ENCODE assay signal across 21 cellular contexts in the genomic region with DNA sequence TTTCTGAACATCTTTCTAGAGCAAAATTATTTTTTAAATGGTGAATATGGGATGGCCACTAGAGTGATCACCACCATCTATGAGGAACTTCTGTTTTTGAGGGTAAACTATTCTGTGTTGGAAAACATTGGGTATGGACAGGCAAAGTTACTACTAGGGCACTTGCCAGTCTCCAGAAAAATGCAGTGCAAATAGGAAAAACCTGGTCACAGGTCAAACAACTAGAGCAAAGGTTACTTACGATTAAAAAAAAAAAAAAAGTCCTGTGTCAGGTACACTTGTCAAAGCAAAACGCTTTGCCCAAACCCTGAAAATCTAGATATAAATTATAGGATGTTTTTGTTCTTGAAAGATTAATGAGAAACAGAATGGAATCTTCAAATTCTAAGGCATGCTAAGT.
DNase-seq lines count a peak whose midpoint lies in the region; ATAC-seq, FAIRE-seq and TF ChIP-seq lines count a peak whose summit lies in the region.
"Had no signal": no experiment of that assay in that cellular context is flagged by ENCODE, and none has a peak within 500 bp of the region (broad histone marks: within the 10 kb centered on the region; RNA-seq: fewer than 3 reads in every experiment).

No MANE protein-coding gene starts in this region.

- DNase-seq in HepG2 (ENCODE audit: low spot score): no peak
- no peak for DNase-seq in dorsolateral prefrontal cortex
- DNase-seq in substantia nigra (lab: John Stamatoyannopoulos, UW): no peak
- no peak for DNase-seq in head of caudate nucleus
- no peak for DNase-seq in lower leg skin (ENCODE audit: low spot score in 2 of 2)
- DNase-seq: AML-193; Caco-2; Calu3; CD4-positive, alpha-beta T cell; CD8-positive, alpha-beta T cell; DMS79 treated with DMSO at 0.1 percent for 48 hours; GF-D8 had no signal

- 43% methylated on average over 2 of the region's 2 CpGs for WGBS in liver
- 2% methylated on average over 2 of the region's 2 CpGs for WGBS in HepG2 (ENCODE audit: low lambda C conversion rate)
- 56 to 59% methylated on average over 2 of the region's 2 CpGs for WGBS in lower leg skin, 2 donors

- no peak overlapping the region for H2AFZ ChIP-seq in HepG2 (ENCODE audit: low read length)

- H3K36me3 ChIP-seq in liver (ENCODE audit: control insufficient read depth in 4 of 4, insufficient read depth in 3 of 4, low read depth in 1 of 4, low read length in 3 of 4): no peaks in the 10 kb centered on the region
- H3K36me3 ChIP-seq in HepG2 (replicated peaks in 1 of 2; ENCODE audit: control insufficient read depth in 1 of 2, insufficient read depth in 2 of 2, low read length in 2 of 2): no peaks in the 10 kb centered on the region
- H3K36me3 ChIP-seq: BLaER1 treated with 17β-estradiol and CSF1 and Interleukin-3, amounts not matched to agents 10 nM and 100 nM had no signal

- H3K4me2 ChIP-seq in HepG2 (ENCODE audit: low read depth, low read length): no peak overlapping the region
- H3K4me2 ChIP-seq: A549; BLaER1 treated with 17β-estradiol and CSF1 and Interleukin-3, amounts not matched to agents 10 nM and 100 nM had no signal

- H3K4me1 ChIP-seq in liver (ENCODE audit: control insufficient read depth in 4 of 4, insufficient read depth in 4 of 4, low read length in 3 of 4): no peaks in the 10 kb centered on the region
- H3K4me1 ChIP-seq in HepG2 (ENCODE audit: insufficient read depth, low read length): no peaks in the 10 kb centered on the region
- H3K4me1 ChIP-seq: A549; BLaER1 treated with 17β-estradiol and CSF1 and Interleukin-3, amounts not matched to agents 10 nM and 100 nM; Caco-2 had no signal

- TF ChIP-seq RAD21 in liver (IDR thresholded peaks at IDR 0.05) (no peak), HepG2 (CRISPR knock-in tag; IDR thresholded peaks at IDR 0.05) (no peak)

- POLR2A ChIA-PET in HepG2 (lab: Yijun Ruan, JAX): no interaction called here

- H3K4me3 ChIP-seq in liver (ENCODE audit: low read depth in 1 of 3, low read length in 3 of 3) (no peak overlapping the region), HepG2 (replicated peaks in 1 of 3; ENCODE audit: insufficient read depth in 1 of 3, low read depth in 2 of 3, low read length in 3 of 3) (no peak overlapping the region), dorsolateral prefrontal cortex (no peak overlapping the region), lower leg skin (ENCODE audit: low read depth, poor library complexity, severe bottlenecking) (no peak overlapping the region)
- H3K4me3 ChIP-seq: A549; BLaER1 treated with 17β-estradiol and CSF1 and Interleukin-3, amounts not matched to agents 10 nM and 100 nM had no signal

- TF ChIP-seq EP300 in HepG2 (IDR thresholded peaks at IDR 0.05; ENCODE audit: low read depth in 2 of 2, low read length in 2 of 2) (no peak), HepG2 (CRISPR knock-in tag; IDR thresholded peaks at IDR 0.05; ENCODE audit: borderline replicate concordance) (no peak)

- H3K9ac ChIP-seq in liver (ENCODE audit: low read depth in 1 of 2, low read length in 2 of 2) (no peak overlapping the region), HepG2 (ENCODE audit: insufficient read depth, low read depth, low read length) (no peak overlapping the region)
- H3K9ac ChIP-seq: BLaER1 treated with 17β-estradiol and CSF1 and Interleukin-3, amounts not matched to agents 10 nM and 100 nM had no signal

- in situ Hi-C loops in HepG2 (cut with HindIII; ENCODE audit: extremely low pct_ligation_motif_present, low pct_unique_long_range_greater_than_20kb): no loop called here

- H3K27ac ChIP-seq in liver (ENCODE audit: low read depth in 1 of 2, low read length in 2 of 2): no peak overlapping the region
- H3K27ac ChIP-seq in HepG2 (ENCODE audit: extremely low read length, insufficient read depth, low read length): no peak overlapping the region
- H3K27ac ChIP-seq in dorsolateral prefrontal cortex: peak overlapping the region in 46 of 59 donors; percentile 8 to 92 (median 70)
- peak overlapping the region; percentile 66 for H3K27ac ChIP-seq in substantia nigra (ENCODE audit: low read depth, low read length, poor library complexity, severe bottlenecking)
- H3K27ac ChIP-seq: 22Rv1; A549; BLaER1 treated with 17β-estradiol and CSF1 and Interleukin-3, amounts not matched to agents 10 nM and 100 nM; C4-2B had no signal

- TF ChIP-seq CTCF in liver (IDR thresholded peaks at IDR 0.05; ENCODE audit: low read depth, low read length, missing input control) (no peak), HepG2 (CRISPR knock-in tag; IDR thresholded peaks at IDR 0.05) (no peak), dorsolateral prefrontal cortex (IDR thresholded peaks at IDR 0.05 in 54 of 56, conservative IDR thresholded peaks at IDR 0.05 in 2 of 56; ENCODE audit: low read depth in 1 of 56, partially characterized antibody in 56 of 56) (no peak), lower leg skin (IDR thresholded peaks at IDR 0.05) (no peak)

- TF ChIP-seq POLR2A in HepG2 (IDR thresholded peaks at IDR 0.05; ENCODE audit: insufficient read depth in 1 of 2, low read depth in 2 of 2, low read length in 2 of 2): no peak
- TF ChIP-seq POLR2A in lower leg skin (IDR thresholded peaks at IDR 0.05): no peak

- ATAC-seq in HepG2: no peak
- no peak for ATAC-seq in GM18511 (IDR thresholded peaks at IDR 0.05; ENCODE audit: unreplicated experiment)
- ATAC-seq: A549; CD8-positive, alpha-beta T cell had no signal

- no peaks in the 10 kb centered on the region for H3K27me3 ChIP-seq in liver (ENCODE audit: control insufficient read depth in 4 of 4, insufficient read depth in 4 of 4, low read length in 3 of 4)
- H3K27me3 ChIP-seq in HepG2 (ENCODE audit: control insufficient read depth in 1 of 2, insufficient read depth in 2 of 2, low read length in 2 of 2): no peaks in the 10 kb centered on the region
- H3K27me3 ChIP-seq in dorsolateral prefrontal cortex: no peaks in the 10 kb centered on the region
- H3K27me3 ChIP-seq: BLaER1 treated with 17β-estradiol and CSF1 and Interleukin-3, amounts not matched to agents 10 nM and 100 nM had no signal

- BruUV-seq in HepG2 (replicated peaks; lab: Mats Ljungman, UMichigan): no TSS peak

- intact Hi-C loops in HepG2 (cut with micrococcal nuclease; ENCODE audit: unreplicated experiment) (no loop called here), dorsolateral prefrontal cortex (cut with DNase I) (no loop called here), head of caudate nucleus (cut with DNase I) (no loop called here), lower leg skin (cut with DNase I; ENCODE audit: low total_unique reads) (no loop called here)

- no peaks in the 10 kb centered on the region for H3K79me2 ChIP-seq in HepG2 (ENCODE audit: insufficient read depth, low read length)

- CTCF ChIA-PET in HepG2 (lab: Yijun Ruan, JAX; ENCODE audit: low intra/inter-chr PET ratio, low total read pairs): no interaction called here

- no peaks in the 10 kb centered on the region for H4K20me1 ChIP-seq in HepG2 (ENCODE audit: insufficient read depth, low read length)
- H4K20me1 ChIP-seq: BLaER1 treated with 17β-estradiol and CSF1 and Interleukin-3, amounts not matched to agents 10 nM and 100 nM had no signal

- no peak for FAIRE-seq in HepG2 (lab: Jason Lieb, UNC)
- FAIRE-seq: A549, D721Med, G401.6, GM12891 had no signal

- no peaks in the 10 kb centered on the region for H3K9me3 ChIP-seq in liver (ENCODE audit: control insufficient read depth in 4 of 4, low read length in 3 of 4)
- H3K9me3 ChIP-seq in HepG2 (ENCODE audit: low read length): no peaks in the 10 kb centered on the region
- H3K9me3 ChIP-seq: A549; BLaER1 treated with 17β-estradiol and CSF1 and Interleukin-3, amounts not matched to agents 10 nM and 100 nM; Caco-2 had no signal

TF ChIP-seq in liver, 16 proteins besides CTCF, POLR2A, EP300 and RAD21:
- TF ChIP-seq RXRA (IDR thresholded peaks at IDR 0.05) (peak; percentile 61 to 78), SP1 (IDR thresholded peaks at IDR 0.05) (peak; percentile 44), JUND (IDR thresholded peaks at IDR 0.05) (peak; percentile 81 to 92), HNF4G (IDR thresholded peaks at IDR 0.05) (no peak), NR2F2 (IDR thresholded peaks at IDR 0.05) (no peak)

TF ChIP-seq in HepG2, 621 proteins besides CTCF, POLR2A, EP300 and RAD21 (continues in another document):
- no peak for TF ChIP-seq ZNF431 (CRISPR knock-in tag; IDR thresholded peaks at IDR 0.05; ENCODE audit: borderline replicate concordance, low read depth)
- TF ChIP-seq, protein P1, sequence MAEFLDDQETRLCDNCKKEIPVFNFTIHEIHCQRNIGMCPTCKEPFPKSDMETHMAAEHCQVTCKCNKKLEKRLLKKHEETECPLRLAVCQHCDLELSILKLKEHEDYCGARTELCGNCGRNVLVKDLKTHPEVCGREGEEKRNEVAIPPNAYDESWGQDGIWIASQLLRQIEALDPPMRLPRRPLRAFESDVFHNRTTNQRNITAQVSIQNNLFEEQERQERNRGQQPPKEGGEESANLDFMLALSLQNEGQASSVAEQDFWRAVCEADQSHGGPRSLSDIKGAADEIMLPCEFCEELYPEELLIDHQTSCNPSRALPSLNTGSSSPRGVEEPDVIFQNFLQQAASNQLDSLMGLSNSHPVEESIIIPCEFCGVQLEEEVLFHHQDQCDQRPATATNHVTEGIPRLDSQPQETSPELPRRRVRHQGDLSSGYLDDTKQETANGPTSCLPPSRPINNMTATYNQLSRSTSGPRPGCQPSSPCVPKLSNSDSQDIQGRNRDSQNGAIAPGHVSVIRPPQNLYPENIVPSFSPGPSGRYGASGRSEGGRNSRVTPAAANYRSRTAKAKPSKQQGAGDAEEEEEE (CRISPR knock-in tag; IDR thresholded peaks at IDR 0.05; ENCODE audit: borderline replicate concordance): no peak
- TF ChIP-seq ZNF83 (CRISPR knock-in tag; IDR thresholded peaks at IDR 0.05; ENCODE audit: borderline replicate concordance): no peak
- no peak for TF ChIP-seq EHMT2 (IDR thresholded peaks at IDR 0.05; ENCODE audit: borderline replicate concordance, low read depth, low read length)
- TF ChIP-seq IRX3 (CRISPR knock-in tag; IDR thresholded peaks at IDR 0.05; ENCODE audit: borderline replicate concordance, low read depth): no peak
- no peak for TF ChIP-seq ZNF124 (CRISPR knock-in tag; IDR thresholded peaks at IDR 0.05)

Comparison
In these comparisons a context has a peak if more than half of its experiments do, and no peak if none do; other contexts are left out.
1. H3K27ac ChIP-seq: peak in dorsolateral prefrontal cortex (46 of 59) and substantia nigra (single experiment); none in liver (0 of 2) and HepG2 (single experiment).